1 cellular context compared by ENCODE assay signal in the genomic region with DNA sequence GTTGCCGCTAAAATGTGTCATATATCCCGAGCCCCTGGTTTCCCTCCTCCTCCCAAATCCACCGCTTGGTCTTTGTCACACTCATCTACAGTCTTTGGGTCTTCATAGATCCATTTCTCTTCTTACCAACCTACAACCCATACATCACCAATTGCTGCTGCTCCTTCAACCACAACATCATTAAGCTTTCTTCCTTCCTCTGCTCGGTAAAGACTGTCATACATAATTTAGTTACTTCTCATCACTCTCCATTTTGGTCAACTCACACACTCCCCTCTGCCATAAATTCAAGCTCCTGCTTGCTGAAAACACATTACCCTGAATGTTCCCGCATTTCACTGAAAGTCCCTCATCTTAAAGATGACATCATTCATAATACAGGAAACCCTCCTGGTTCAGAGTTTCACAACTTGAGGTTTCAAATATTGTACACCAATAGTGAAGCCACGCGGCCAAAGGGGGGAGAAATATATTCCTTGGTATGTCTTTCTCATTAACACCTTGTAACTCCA.
TF ChIP-seq lines count a peak whose summit lies in the region.

No MANE protein-coding gene starts in this region.

TF ChIP-seq in GM12878, 131 proteins besides CTCF, POLR2A, EP300 and RAD21 (continued from another document and continues in another):
- TF ChIP-seq, protein P1, sequence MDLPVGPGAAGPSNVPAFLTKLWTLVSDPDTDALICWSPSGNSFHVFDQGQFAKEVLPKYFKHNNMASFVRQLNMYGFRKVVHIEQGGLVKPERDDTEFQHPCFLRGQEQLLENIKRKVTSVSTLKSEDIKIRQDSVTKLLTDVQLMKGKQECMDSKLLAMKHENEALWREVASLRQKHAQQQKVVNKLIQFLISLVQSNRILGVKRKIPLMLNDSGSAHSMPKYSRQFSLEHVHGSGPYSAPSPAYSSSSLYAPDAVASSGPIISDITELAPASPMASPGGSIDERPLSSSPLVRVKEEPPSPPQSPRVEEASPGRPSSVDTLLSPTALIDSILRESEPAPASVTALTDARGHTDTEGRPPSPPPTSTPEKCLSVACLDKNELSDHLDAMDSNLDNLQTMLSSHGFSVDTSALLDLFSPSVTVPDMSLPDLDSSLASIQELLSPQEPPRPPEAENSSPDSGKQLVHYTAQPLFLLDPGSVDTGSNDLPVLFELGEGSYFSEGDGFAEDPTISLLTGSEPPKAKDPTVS (IDR thresholded peaks at IDR 0.05; ENCODE audit: low read depth, low read length): no peak
- no peak for TF ChIP-seq WRNIP1 (IDR thresholded peaks at IDR 0.05; ENCODE audit: borderline replicate concordance, low read depth, low read length)
- TF ChIP-seq BMI1 (IDR thresholded peaks at IDR 0.05; ENCODE audit: borderline replicate concordance): no peak
- TF ChIP-seq ESRRA (IDR thresholded peaks at IDR 0.05; ENCODE audit: low read length): no peak
- TF ChIP-seq, protein P2, sequence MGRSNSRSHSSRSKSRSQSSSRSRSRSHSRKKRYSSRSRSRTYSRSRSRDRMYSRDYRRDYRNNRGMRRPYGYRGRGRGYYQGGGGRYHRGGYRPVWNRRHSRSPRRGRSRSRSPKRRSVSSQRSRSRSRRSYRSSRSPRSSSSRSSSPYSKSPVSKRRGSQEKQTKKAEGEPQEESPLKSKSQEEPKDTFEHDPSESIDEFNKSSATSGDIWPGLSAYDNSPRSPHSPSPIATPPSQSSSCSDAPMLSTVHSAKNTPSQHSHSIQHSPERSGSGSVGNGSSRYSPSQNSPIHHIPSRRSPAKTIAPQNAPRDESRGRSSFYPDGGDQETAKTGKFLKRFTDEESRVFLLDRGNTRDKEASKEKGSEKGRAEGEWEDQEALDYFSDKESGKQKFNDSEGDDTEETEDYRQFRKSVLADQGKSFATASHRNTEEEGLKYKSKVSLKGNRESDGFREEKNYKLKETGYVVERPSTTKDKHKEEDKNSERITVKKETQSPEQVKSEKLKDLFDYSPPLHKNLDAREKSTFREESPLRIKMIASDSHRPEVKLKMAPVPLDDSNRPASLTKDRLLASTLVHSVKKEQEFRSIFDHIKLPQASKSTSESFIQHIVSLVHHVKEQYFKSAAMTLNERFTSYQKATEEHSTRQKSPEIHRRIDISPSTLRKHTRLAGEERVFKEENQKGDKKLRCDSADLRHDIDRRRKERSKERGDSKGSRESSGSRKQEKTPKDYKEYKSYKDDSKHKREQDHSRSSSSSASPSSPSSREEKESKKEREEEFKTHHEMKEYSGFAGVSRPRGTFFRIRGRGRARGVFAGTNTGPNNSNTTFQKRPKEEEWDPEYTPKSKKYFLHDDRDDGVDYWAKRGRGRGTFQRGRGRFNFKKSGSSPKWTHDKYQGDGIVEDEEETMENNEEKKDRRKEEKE (IDR thresholded peaks at IDR 0.05): no peak
- TF ChIP-seq SPI1 (IDR thresholded peaks at IDR 0.05; ENCODE audit: borderline replicate concordance, insufficient read depth, low read depth, low read length): no peak
- no peak for TF ChIP-seq FOS (IDR thresholded peaks at IDR 0.05; ENCODE audit: borderline replicate concordance, extremely low read depth, insufficient read length)
- no peak; the same call in 1 of the 2 replicates for TF ChIP-seq CREM (IDR thresholded peaks at IDR 0.05; ENCODE audit: low read depth)
- TF ChIP-seq EGR1 (IDR thresholded peaks at IDR 0.05; ENCODE audit: borderline replicate concordance in 1 of 2, low read depth in 2 of 2, low read length in 2 of 2): no peak
- no peak for TF ChIP-seq TCF3 (IDR thresholded peaks at IDR 0.05; ENCODE audit: borderline replicate concordance, insufficient read depth, low read depth, low read length)
- no peak for TF ChIP-seq ZNF622 (IDR thresholded peaks at IDR 0.05)
- peak; percentile 20; the same call in 1 of the 2 replicates for TF ChIP-seq BCL11A (IDR thresholded peaks at IDR 0.05; ENCODE audit: low read depth, low read length)
- TF ChIP-seq JUNB (IDR thresholded peaks at IDR 0.05): peak; percentile 61
- TF ChIP-seq DPF2 (IDR thresholded peaks at IDR 0.05): peak; percentile 57; the same call in 1 of the 2 replicates
- peak; percentile 83 for TF ChIP-seq RUNX3 (IDR thresholded peaks at IDR 0.05; ENCODE audit: low read length)
- TF ChIP-seq, protein P3, sequence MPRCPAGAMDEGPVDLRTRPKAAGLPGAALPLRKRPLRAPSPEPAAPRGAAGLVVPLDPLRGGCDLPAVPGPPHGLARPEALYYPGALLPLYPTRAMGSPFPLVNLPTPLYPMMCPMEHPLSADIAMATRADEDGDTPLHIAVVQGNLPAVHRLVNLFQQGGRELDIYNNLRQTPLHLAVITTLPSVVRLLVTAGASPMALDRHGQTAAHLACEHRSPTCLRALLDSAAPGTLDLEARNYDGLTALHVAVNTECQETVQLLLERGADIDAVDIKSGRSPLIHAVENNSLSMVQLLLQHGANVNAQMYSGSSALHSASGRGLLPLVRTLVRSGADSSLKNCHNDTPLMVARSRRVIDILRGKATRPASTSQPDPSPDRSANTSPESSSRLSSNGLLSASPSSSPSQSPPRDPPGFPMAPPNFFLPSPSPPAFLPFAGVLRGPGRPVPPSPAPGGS (IDR thresholded peaks at IDR 0.05; ENCODE audit: borderline replicate concordance, insufficient read depth, low read depth, low read length, poor library complexity, severe bottlenecking): no peak
- TF ChIP-seq ZNF207 (IDR thresholded peaks at IDR 0.05; ENCODE audit: borderline replicate concordance): no peak
- TF ChIP-seq, protein P4, sequence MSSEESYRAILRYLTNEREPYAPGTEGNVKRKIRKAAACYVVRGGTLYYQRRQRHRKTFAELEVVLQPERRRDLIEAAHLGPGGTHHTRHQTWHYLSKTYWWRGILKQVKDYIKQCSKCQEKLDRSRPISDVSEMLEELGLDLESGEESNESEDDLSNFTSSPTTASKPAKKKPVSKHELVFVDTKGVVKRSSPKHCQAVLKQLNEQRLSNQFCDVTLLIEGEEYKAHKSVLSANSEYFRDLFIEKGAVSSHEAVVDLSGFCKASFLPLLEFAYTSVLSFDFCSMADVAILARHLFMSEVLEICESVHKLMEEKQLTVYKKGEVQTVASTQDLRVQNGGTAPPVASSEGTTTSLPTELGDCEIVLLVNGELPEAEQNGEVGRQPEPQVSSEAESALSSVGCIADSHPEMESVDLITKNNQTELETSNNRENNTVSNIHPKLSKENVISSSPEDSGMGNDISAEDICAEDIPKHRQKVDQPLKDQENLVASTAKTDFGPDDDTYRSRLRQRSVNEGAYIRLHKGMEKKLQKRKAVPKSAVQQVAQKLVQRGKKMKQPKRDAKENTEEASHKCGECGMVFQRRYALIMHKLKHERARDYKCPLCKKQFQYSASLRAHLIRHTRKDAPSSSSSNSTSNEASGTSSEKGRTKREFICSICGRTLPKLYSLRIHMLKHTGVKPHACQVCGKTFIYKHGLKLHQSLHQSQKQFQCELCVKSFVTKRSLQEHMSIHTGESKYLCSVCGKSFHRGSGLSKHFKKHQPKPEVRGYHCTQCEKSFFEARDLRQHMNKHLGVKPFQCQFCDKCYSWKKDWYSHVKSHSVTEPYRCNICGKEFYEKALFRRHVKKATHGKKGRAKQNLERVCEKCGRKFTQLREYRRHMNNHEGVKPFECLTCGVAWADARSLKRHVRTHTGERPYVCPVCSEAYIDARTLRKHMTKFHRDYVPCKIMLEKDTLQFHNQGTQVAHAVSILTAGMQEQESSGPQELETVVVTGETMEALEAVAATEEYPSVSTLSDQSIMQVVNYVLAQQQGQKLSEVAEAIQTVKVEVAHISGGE (CRISPR knock-in tag; IDR thresholded peaks at IDR 0.05): no peak
- TF ChIP-seq IKZF2 (IDR thresholded peaks at IDR 0.05): peak; percentile 69 to 75; a peak in 2 of 4 replicates
- no peak for TF ChIP-seq SMARCA5 (IDR thresholded peaks at IDR 0.05)
- no peak; the same call in 1 of the 2 replicates for TF ChIP-seq GATAD2B (conservative IDR thresholded peaks at IDR 0.05; ENCODE audit: low read depth)
- TF ChIP-seq, protein P5, sequence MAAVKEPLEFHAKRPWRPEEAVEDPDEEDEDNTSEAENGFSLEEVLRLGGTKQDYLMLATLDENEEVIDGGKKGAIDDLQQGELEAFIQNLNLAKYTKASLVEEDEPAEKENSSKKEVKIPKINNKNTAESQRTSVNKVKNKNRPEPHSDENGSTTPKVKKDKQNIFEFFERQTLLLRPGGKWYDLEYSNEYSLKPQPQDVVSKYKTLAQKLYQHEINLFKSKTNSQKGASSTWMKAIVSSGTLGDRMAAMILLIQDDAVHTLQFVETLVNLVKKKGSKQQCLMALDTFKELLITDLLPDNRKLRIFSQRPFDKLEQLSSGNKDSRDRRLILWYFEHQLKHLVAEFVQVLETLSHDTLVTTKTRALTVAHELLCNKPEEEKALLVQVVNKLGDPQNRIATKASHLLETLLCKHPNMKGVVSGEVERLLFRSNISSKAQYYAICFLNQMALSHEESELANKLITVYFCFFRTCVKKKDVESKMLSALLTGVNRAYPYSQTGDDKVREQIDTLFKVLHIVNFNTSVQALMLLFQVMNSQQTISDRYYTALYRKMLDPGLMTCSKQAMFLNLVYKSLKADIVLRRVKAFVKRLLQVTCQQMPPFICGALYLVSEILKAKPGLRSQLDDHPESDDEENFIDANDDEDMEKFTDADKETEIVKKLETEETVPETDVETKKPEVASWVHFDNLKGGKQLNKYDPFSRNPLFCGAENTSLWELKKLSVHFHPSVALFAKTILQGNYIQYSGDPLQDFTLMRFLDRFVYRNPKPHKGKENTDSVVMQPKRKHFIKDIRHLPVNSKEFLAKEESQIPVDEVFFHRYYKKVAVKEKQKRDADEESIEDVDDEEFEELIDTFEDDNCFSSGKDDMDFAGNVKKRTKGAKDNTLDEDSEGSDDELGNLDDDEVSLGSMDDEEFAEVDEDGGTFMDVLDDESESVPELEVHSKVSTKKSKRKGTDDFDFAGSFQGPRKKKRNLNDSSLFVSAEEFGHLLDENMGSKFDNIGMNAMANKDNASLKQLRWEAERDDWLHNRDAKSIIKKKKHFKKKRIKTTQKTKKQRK (IDR thresholded peaks at IDR 0.05; ENCODE audit: low read depth, low read length): no peak
- TF ChIP-seq HCFC1 (IDR thresholded peaks at IDR 0.05; ENCODE audit: low read length): no peak
- TF ChIP-seq SIN3A (IDR thresholded peaks at IDR 0.05; ENCODE audit: low read depth, low read length): no peak
- no peak for TF ChIP-seq RBBP5 (conservative IDR thresholded peaks at IDR 0.05)
- no peak for TF ChIP-seq SP1 (IDR thresholded peaks at IDR 0.05; ENCODE audit: low read depth, low read length)
- TF ChIP-seq, protein P6, sequence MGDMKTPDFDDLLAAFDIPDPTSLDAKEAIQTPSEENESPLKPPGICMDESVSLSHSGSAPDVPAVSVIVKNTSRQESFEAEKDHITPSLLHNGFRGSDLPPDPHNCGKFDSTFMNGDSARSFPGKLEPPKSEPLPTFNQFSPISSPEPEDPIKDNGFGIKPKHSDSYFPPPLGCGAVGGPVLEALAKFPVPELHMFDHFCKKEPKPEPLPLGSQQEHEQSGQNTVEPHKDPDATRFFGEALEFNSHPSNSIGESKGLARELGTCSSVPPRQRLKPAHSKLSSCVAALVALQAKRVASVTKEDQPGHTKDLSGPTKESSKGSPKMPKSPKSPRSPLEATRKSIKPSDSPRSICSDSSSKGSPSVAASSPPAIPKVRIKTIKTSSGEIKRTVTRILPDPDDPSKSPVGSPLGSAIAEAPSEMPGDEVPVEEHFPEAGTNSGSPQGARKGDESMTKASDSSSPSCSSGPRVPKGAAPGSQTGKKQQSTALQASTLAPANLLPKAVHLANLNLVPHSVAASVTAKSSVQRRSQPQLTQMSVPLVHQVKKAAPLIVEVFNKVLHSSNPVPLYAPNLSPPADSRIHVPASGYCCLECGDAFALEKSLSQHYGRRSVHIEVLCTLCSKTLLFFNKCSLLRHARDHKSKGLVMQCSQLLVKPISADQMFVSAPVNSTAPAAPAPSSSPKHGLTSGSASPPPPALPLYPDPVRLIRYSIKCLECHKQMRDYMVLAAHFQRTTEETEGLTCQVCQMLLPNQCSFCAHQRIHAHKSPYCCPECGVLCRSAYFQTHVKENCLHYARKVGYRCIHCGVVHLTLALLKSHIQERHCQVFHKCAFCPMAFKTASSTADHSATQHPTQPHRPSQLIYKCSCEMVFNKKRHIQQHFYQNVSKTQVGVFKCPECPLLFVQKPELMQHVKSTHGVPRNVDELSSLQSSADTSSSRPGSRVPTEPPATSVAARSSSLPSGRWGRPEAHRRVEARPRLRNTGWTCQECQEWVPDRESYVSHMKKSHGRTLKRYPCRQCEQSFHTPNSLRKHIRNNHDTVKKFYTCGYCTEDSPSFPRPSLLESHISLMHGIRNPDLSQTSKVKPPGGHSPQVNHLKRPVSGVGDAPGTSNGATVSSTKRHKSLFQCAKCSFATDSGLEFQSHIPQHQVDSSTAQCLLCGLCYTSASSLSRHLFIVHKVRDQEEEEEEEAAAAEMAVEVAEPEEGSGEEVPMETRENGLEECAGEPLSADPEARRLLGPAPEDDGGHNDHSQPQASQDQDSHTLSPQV (IDR thresholded peaks at IDR 0.05): no peak
- TF ChIP-seq, protein P7, sequence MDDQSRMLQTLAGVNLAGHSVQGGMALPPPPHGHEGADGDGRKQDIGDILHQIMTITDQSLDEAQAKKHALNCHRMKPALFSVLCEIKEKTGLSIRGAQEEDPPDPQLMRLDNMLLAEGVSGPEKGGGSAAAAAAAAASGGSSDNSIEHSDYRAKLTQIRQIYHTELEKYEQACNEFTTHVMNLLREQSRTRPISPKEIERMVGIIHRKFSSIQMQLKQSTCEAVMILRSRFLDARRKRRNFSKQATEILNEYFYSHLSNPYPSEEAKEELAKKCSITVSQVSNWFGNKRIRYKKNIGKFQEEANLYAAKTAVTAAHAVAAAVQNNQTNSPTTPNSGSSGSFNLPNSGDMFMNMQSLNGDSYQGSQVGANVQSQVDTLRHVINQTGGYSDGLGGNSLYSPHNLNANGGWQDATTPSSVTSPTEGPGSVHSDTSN (IDR thresholded peaks at IDR 0.05; ENCODE audit: insufficient replicate concordance, low read depth, low read length): no peak
- no peak for TF ChIP-seq TCF12 (IDR thresholded peaks at IDR 0.05; ENCODE audit: low read depth, low read length)
- no peak for TF ChIP-seq TARDBP (IDR thresholded peaks at IDR 0.05; ENCODE audit: borderline replicate concordance)
- TF ChIP-seq CBX3 (IDR thresholded peaks at IDR 0.05; ENCODE audit: borderline replicate concordance, low read depth): no peak
- no peak for TF ChIP-seq NFYA (IDR thresholded peaks at IDR 0.05; ENCODE audit: borderline replicate concordance, low read depth, low read length)
- TF ChIP-seq SRF (IDR thresholded peaks at IDR 0.05; ENCODE audit: low read depth in 2 of 2, low read length in 2 of 2): no peak
- TF ChIP-seq, protein P8, sequence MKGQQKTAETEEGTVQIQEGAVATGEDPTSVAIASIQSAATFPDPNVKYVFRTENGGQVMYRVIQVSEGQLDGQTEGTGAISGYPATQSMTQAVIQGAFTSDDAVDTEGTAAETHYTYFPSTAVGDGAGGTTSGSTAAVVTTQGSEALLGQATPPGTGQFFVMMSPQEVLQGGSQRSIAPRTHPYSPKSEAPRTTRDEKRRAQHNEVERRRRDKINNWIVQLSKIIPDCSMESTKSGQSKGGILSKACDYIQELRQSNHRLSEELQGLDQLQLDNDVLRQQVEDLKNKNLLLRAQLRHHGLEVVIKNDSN (IDR thresholded peaks at IDR 0.05; ENCODE audit: borderline replicate concordance, extremely low read length, insufficient read depth, low read depth, low read length): no peak
- no peak for TF ChIP-seq RB1 (IDR thresholded peaks at IDR 0.05; ENCODE audit: borderline replicate concordance)
- TF ChIP-seq RFX5 (IDR thresholded peaks at IDR 0.05; ENCODE audit: low read depth, low read length): peak; percentile 24; the same call in 1 of the 2 replicates
- TF ChIP-seq FOXM1 (IDR thresholded peaks at IDR 0.05; ENCODE audit: low read depth, low read length): peak; percentile 52; the same call in 1 of the 2 replicates
- no peak for TF ChIP-seq CHD4 (IDR thresholded peaks at IDR 0.05)
- no peak; the same call in 1 of the 2 replicates for TF ChIP-seq MTA3 (IDR thresholded peaks at IDR 0.05; ENCODE audit: borderline replicate concordance, low read length)
- no peak for TF ChIP-seq RELA (IDR thresholded peaks at IDR 0.05; ENCODE audit: borderline replicate concordance, partially characterized antibody)
- no peak for TF ChIP-seq ASH2L (IDR thresholded peaks at IDR 0.05; ENCODE audit: borderline replicate concordance, low read depth)
- no peak for TF ChIP-seq NR2C2 (IDR thresholded peaks at IDR 0.05; ENCODE audit: borderline replicate concordance, control insufficient read depth, insufficient read length, low read depth)
